In genomic region chr1:200262326-200262965, GRCh38 we compare ENCODE assay signal across 12 cellular contexts.
DNase-seq lines count a peak whose midpoint lies in the region; ATAC-seq and TF ChIP-seq lines count a peak whose summit lies in the region.
"Had no signal": no experiment of that assay in that cellular context is flagged by ENCODE, and none has a peak within 500 bp of the region (broad histone marks: within the 10 kb centered on the region; RNA-seq: fewer than 3 reads in every experiment).

No MANE protein-coding gene starts in this region.

- no peak overlapping the region for H2BK15ac ChIP-seq in H9 (ENCODE audit: low read depth, low read length)

- no peak overlapping the region for H4K91ac ChIP-seq in H9 (ENCODE audit: insufficient read length, low read depth, low read length)

- H2BK12ac ChIP-seq in H9 (ENCODE audit: insufficient read length, low read depth, low read length), result no peak overlapping the region

- H3K14ac ChIP-seq in H9 (ENCODE audit: insufficient read depth, low read length), result no peak overlapping the region

- no peak overlapping the region for H2BK120ac ChIP-seq in H9 (ENCODE audit: low read depth, low read length, poor library complexity, severe bottlenecking)

- no peaks in the 10 kb centered on the region for H3K9me3 ChIP-seq in H9 (ENCODE audit: control insufficient read depth, low read depth, low read length)
- H3K9me3 ChIP-seq in MG63, result no peaks in the 10 kb centered on the region

- no peaks in the 10 kb centered on the region for H3K36me3 ChIP-seq in MG63

- ATAC-seq in stimulated activated naive B cell treated with anti-CD40 and anti-IgM and Interleukin-4, amounts not matched to agents 10 μg/mL and 1 μg/mL and 100 μg/mL, for 72 hours (replicated peaks), result peak; percentile 67 to 76

- no CpG with 5 or more reads among the region's 7 CpGs for WGBS in H9 (ENCODE audit: extremely low coverage, insufficient read length, low lambda C conversion rate)

- H3K27ac Mint-ChIP-seq in H9, result no peak overlapping the region
- no peak overlapping the region for H3K27ac Mint-ChIP-seq in stimulated activated naive B cell treated with anti-CD40 and anti-IgM and Interleukin-4, amounts not matched to agents 10 μg/mL and 1 μg/mL and 100 μg/mL, for 72 hours
- H3K27ac Mint-ChIP-seq: B cell, brain, HFFc6 had no signal

- no peaks in the 10 kb centered on the region for H3K79me2 ChIP-seq in H9 (ENCODE audit: insufficient read depth, low read length)

- H3K56ac ChIP-seq in H9 (ENCODE audit: insufficient read length, low read depth, low read length), result no peak overlapping the region

- H3K36me3 Mint-ChIP-seq in H9 (ENCODE audit: insufficient read depth in 1 of 3, low read depth in 3 of 3), result no peaks in the 10 kb centered on the region
- H3K36me3 Mint-ChIP-seq in stimulated activated naive B cell treated with anti-CD40 and anti-IgM and Interleukin-4, amounts not matched to agents 10 μg/mL and 1 μg/mL and 100 μg/mL, for 72 hours, result no peaks in the 10 kb centered on the region
- H3K36me3 Mint-ChIP-seq: brain had no signal

- DNase-seq in activated naive CD4-positive, alpha-beta T cell treated with Interleukin-2 at 50 U/mL for 16 hours, result peak; percentile 11
- DNase-seq in activated naive CD4-positive, alpha-beta T cell (lab: John Stamatoyannopoulos, UW), result no peak
- DNase-seq in H9 (no peak), MG63 (no peak), SK-N-DZ (ENCODE audit: low spot score) (no peak), posterior cingulate gyrus (no peak)
- DNase-seq in Jurkat, Clone E6-1 (ENCODE audit: low read depth, low spot score), result peak; percentile 37
- no peak for DNase-seq in stimulated activated naive B cell treated with anti-CD40 and anti-IgM and Interleukin-4, amounts not matched to agents 10 μg/mL and 1 μg/mL and 100 μg/mL, for 72 hours
- DNase-seq: HFFc6, NCI-H2081 had no signal

- no peak overlapping the region for H3K23ac ChIP-seq in H9 (ENCODE audit: insufficient read length, low read depth, low read length)

- no peak overlapping the region for H2BK20ac ChIP-seq in H9 (ENCODE audit: low read depth, low read length, poor library complexity, severe bottlenecking)

- H3T11ph ChIP-seq in H9 (ENCODE audit: low read length), result no peak overlapping the region

- no peak overlapping the region for H3K4me3 ChIP-seq in Jurkat, Clone E6-1 (ENCODE audit: low read length)
- H3K4me3 ChIP-seq in MG63, result no peak overlapping the region

- no peak overlapping the region for H4K8ac ChIP-seq in H9 (replicated peaks; ENCODE audit: insufficient read length, low read depth, low read length)

- H3K27me3 Mint-ChIP-seq in H9 (ENCODE audit: low read depth), result no peaks in the 10 kb centered on the region
- H3K27me3 Mint-ChIP-seq in stimulated activated naive B cell treated with anti-CD40 and anti-IgM and Interleukin-4, amounts not matched to agents 10 μg/mL and 1 μg/mL and 100 μg/mL, for 72 hours, result peaks cover 0 to 4% of the 10 kb centered on the region in 2 donors
- H3K27me3 Mint-ChIP-seq: B cell, brain had no signal

- H4K5ac ChIP-seq in H9 (ENCODE audit: insufficient read length, low read depth, low read length), result no peak overlapping the region

- H3K9me3 Mint-ChIP-seq in H9, result no peaks in the 10 kb centered on the region
- H3K9me3 Mint-ChIP-seq in stimulated activated naive B cell treated with anti-CD40 and anti-IgM and Interleukin-4, amounts not matched to agents 10 μg/mL and 1 μg/mL and 100 μg/mL, for 72 hours, result peaks cover 0 to 1% of the 10 kb centered on the region in 2 donors
- H3K9me3 Mint-ChIP-seq: HFFc6 had no signal

- H2BK5ac ChIP-seq in H9 (ENCODE audit: insufficient read length, low read length), result no peak overlapping the region

- H3K4ac ChIP-seq in H9 (ENCODE audit: low read depth, low read length), result no peak overlapping the region

- TF ChIP-seq CTCF in H9 (conservative IDR thresholded peaks at IDR 0.05), result peak; percentile 60

- no peaks in the 10 kb centered on the region for H3K4me1 ChIP-seq in H9 (ENCODE audit: insufficient read depth, low read length)

- H3K79me1 ChIP-seq in H9 (ENCODE audit: insufficient read depth, low read depth, low read length, poor library complexity, severe bottlenecking), result no peaks in the 10 kb centered on the region

- H3K4me3 Mint-ChIP-seq in H9, result no peak overlapping the region
- no peak overlapping the region for H3K4me3 Mint-ChIP-seq in stimulated activated naive B cell treated with anti-CD40 and anti-IgM and Interleukin-4, amounts not matched to agents 10 μg/mL and 1 μg/mL and 100 μg/mL, for 72 hours
- H3K4me3 Mint-ChIP-seq: B cell, brain, HFFc6 had no signal

- H3K18ac ChIP-seq in H9 (ENCODE audit: insufficient read length, low read depth, low read length), result no peak overlapping the region

- no peak overlapping the region for H3K4me2 ChIP-seq in H9 (ENCODE audit: insufficient read depth, insufficient read length, low read length)

- intact Hi-C loops in posterior cingulate gyrus (cut with DNase I), result no loop called here

- no peaks in the 10 kb centered on the region for H3K4me1 Mint-ChIP-seq in H9
- H3K4me1 Mint-ChIP-seq in stimulated activated naive B cell treated with anti-CD40 and anti-IgM and Interleukin-4, amounts not matched to agents 10 μg/mL and 1 μg/mL and 100 μg/mL, for 72 hours, result peaks cover 12 to 27% of the 10 kb centered on the region in 2 donors

- H3K27me3 ChIP-seq in H9 (ENCODE audit: insufficient read depth, low read length) (no peaks in the 10 kb centered on the region), MG63 (no peaks in the 10 kb centered on the region)

- no peak overlapping the region for H3K27ac ChIP-seq in H9 (ENCODE audit: insufficient read length, low read depth, low read length)

- H3K23me2 ChIP-seq in H9 (ENCODE audit: insufficient read length, low read depth, low read length, poor library complexity, severe bottlenecking), result no peaks in the 10 kb centered on the region

- H2AK5ac ChIP-seq in H9 (ENCODE audit: insufficient read length, low read length), result no peak overlapping the region

- H2AFZ ChIP-seq in H9 (ENCODE audit: low read length), result no peak overlapping the region

- H3K9ac ChIP-seq in H9 (ENCODE audit: extremely low read depth, insufficient read length, low read length), result no peak overlapping the region

- no peaks in the 10 kb centered on the region for H4K20me1 ChIP-seq in H9 (ENCODE audit: control insufficient read depth, insufficient read depth, insufficient read length)

Comparison
In these comparisons a context has a peak if more than half of its experiments do, and no peak if none do; other contexts are left out.
1. DNase-seq: peak in activated naive CD4-positive, alpha-beta T cell treated with Interleukin-2 at 50 U/mL for 16 hours (single experiment) and Jurkat, Clone E6-1 (single experiment); none in activated naive CD4-positive, alpha-beta T cell (0 of 4), H9 (single experiment), stimulated activated naive B cell treated with anti-CD40 and anti-IgM and Interleukin-4, amounts not matched to agents 10 μg/mL and 1 μg/mL and 100 μg/mL, for 72 hours (single experiment), MG63 (single experiment), SK-N-DZ (single experiment) and posterior cingulate gyrus (0 of 10).